ENCODE assay signal across 13 cellular contexts in genomic region chr10:63068246-63068645, GRCh38.
DNase-seq lines count a peak whose midpoint lies in the region; ATAC-seq, FAIRE-seq and TF ChIP-seq lines count a peak whose summit lies in the region.
"Had no signal": no experiment of that assay in that cellular context is flagged by ENCODE, and none has a peak within 500 bp of the region (broad histone marks: within the 10 kb centered on the region; RNA-seq: fewer than 3 reads in every experiment).

No MANE protein-coding gene starts in this region.

- no peaks in the 10 kb centered on the region for H3K36me3 Mint-ChIP-seq in stimulated activated naive B cell treated with anti-CD40 and anti-IgM and Interleukin-4, amounts not matched to agents 10 μg/mL and 1 μg/mL and 100 μg/mL, for 72 hours
- no peaks in the 10 kb centered on the region for H3K36me3 Mint-ChIP-seq in mesothelial cell of epicardium

- ATAC-seq in GM12878, result peak; percentile 85
- ATAC-seq in esophagus mucosa, result no peak
- no peak for ATAC-seq in stimulated activated naive B cell treated with anti-CD40 and anti-IgM and Interleukin-4, amounts not matched to agents 10 μg/mL and 1 μg/mL and 100 μg/mL, for 72 hours (replicated peaks)
- ATAC-seq: T-helper 17 cell had no signal

- in situ Hi-C loops in GM12878 (cut with MboI), result no loop called here

- no peak overlapping the region for H3K4me2 ChIP-seq in GM12878 (ENCODE audit: control insufficient read depth, insufficient read depth)

- BruUV-seq in GM12878 (replicated peaks; lab: Mats Ljungman, UMichigan), result no TSS peak

- RAD21 ChIA-PET in GM12878 (lab: Charles Lee; ENCODE audit: unreplicated experiment), result no interaction called here

- H3K27ac ChIP-seq in GM12878 (ENCODE audit: control insufficient read depth, insufficient read depth), result no peak overlapping the region
- H3K27ac ChIP-seq: C4-2B, ovary had no signal

- peaks cover 50 to 68% of the 10 kb centered on the region in 2 donors for H3K27me3 Mint-ChIP-seq in stimulated activated naive B cell treated with anti-CD40 and anti-IgM and Interleukin-4, amounts not matched to agents 10 μg/mL and 1 μg/mL and 100 μg/mL, for 72 hours
- peaks cover 22% of the 10 kb centered on the region for H3K27me3 Mint-ChIP-seq in mesothelial cell of epicardium (ENCODE audit: low read depth)

- no peak overlapping the region for H3K4me3 ChIP-seq in GM12878
- H3K4me3 ChIP-seq: ovary had no signal

- no peaks in the 10 kb centered on the region; a peak in 1 of 4 replicates for H3K27me3 ChIP-seq in GM12878 (replicated peaks in 1 of 2; ENCODE audit: control insufficient read depth in 2 of 2, insufficient read depth in 2 of 2, low read length in 1 of 2)
- H3K27me3 ChIP-seq: ovary had no signal

- TF ChIP-seq CTCF in GM12878 (IDR thresholded peaks at IDR 0.05 in 2 of 3, conservative IDR thresholded peaks at IDR 0.05 in 1 of 3; ENCODE audit: control insufficient read depth in 2 of 3, extremely low read depth in 1 of 3, insufficient read depth in 1 of 3, low read depth in 3 of 3, low read length in 3 of 3) (no peak), mesothelial cell of epicardium (IDR thresholded peaks at IDR 0.05; ENCODE audit: unreplicated experiment) (no peak)

- POLR2A ChIA-PET in GM12878 (lab: Charles Lee), result no interaction called here

- no peak for TF ChIP-seq POLR2A in GM12878 (IDR thresholded peaks at IDR 0.05; ENCODE audit: low read depth, low read length)

- H4K20me1 ChIP-seq in GM12878 (ENCODE audit: control insufficient read depth, insufficient read depth), result no peaks in the 10 kb centered on the region

- peaks cover 2 to 5% of the 10 kb centered on the region in 2 donors for H3K4me1 Mint-ChIP-seq in stimulated activated naive B cell treated with anti-CD40 and anti-IgM and Interleukin-4, amounts not matched to agents 10 μg/mL and 1 μg/mL and 100 μg/mL, for 72 hours
- H3K4me1 Mint-ChIP-seq in mesothelial cell of epicardium, result peaks cover 3% of the 10 kb centered on the region

- H3K79me2 ChIP-seq in GM12878 (ENCODE audit: control insufficient read depth, insufficient read depth, low read length), result no peaks in the 10 kb centered on the region

- SMC1A ChIA-PET in GM12878 (lab: Charles Lee; ENCODE audit: uncharacterized antibody, unreplicated experiment), result interaction anchor here (1.0 to 1.3 kb wide), 2 partner anchors 9 to 474 kb away, joined by 3 read pairs; no protein-coding TSS in a partner anchor

- H3K9me3 Mint-ChIP-seq in stimulated activated naive B cell treated with anti-CD40 and anti-IgM and Interleukin-4, amounts not matched to agents 10 μg/mL and 1 μg/mL and 100 μg/mL, for 72 hours, result no peaks in the 10 kb centered on the region
- H3K9me3 Mint-ChIP-seq in mesothelial cell of epicardium, result no peaks in the 10 kb centered on the region

- H2AFZ ChIP-seq in GM12878 (ENCODE audit: control insufficient read depth, low read depth, low read length), result no peak overlapping the region

- CTCF ChIA-PET in GM12878 (lab: Yijun Ruan, JAX), result no interaction called here

- WGBS in GM12878 (ENCODE audit: insufficient coverage, insufficient replicate concordance, low lambda C conversion rate, missing lambda C conversion rate), result 57% methylated on average over 7 of the region's 7 CpGs

- no peak overlapping the region for H3K27ac Mint-ChIP-seq in stimulated activated naive B cell treated with anti-CD40 and anti-IgM and Interleukin-4, amounts not matched to agents 10 μg/mL and 1 μg/mL and 100 μg/mL, for 72 hours
- no peak overlapping the region for H3K27ac Mint-ChIP-seq in mesothelial cell of epicardium
- H3K27ac Mint-ChIP-seq: T-helper 17 cell had no signal

- DNase-seq in stimulated activated CD4-positive, alpha-beta T cell treated with anti-CD3 and anti-CD28 coated beads, Interleukin-15, amount 100 ng/mL, for 24 hours, result peak; percentile 27
- no peak for DNase-seq in stimulated activated CD4-positive, alpha-beta T cell treated with anti-CD3 and anti-CD28 coated beads, Interleukin-4, amount 100 ng/mL, for 1 hour
- DNase-seq in MV-4-11 (lab: John Stamatoyannopoulos, UW) (peak; percentile 92), GM12878 (ENCODE audit: low read depth, low spot score) (no peak), mesothelial cell of epicardium (ENCODE audit: low spot score in 2 of 2, unreplicated experiment in 2 of 2) (no peak), DMS 273 treated with DMSO at 0.1 percent for 48 hours (lab: John Stamatoyannopoulos, UW) (no peak)
- no peak for DNase-seq in stimulated activated naive B cell treated with anti-CD40 and anti-IgM and Interleukin-4, amounts not matched to agents 10 μg/mL and 1 μg/mL and 100 μg/mL, for 72 hours
- DNase-seq: mesenchymal stem cell, NCI-H146, ovary, T-helper 17 cell had no signal

- TF ChIP-seq RAD21 in GM12878 (IDR thresholded peaks at IDR 0.05; ENCODE audit: insufficient read depth, low read depth, low read length), result no peak

- no peak for TF ChIP-seq EP300 in GM12878 (IDR thresholded peaks at IDR 0.05; ENCODE audit: borderline replicate concordance in 1 of 2, control insufficient read depth in 1 of 2, low read depth in 2 of 2, low read length in 2 of 2)

- H3K4me1 ChIP-seq in GM12878 (ENCODE audit: control insufficient read depth, insufficient read depth, low read length), result no peaks in the 10 kb centered on the region

- FAIRE-seq in GM12878 (lab: Jason Lieb, UNC), result no peak

- no peaks in the 10 kb centered on the region for H3K36me3 ChIP-seq in GM12878 (ENCODE audit: control insufficient read depth in 2 of 2, insufficient read depth in 2 of 2, low read length in 1 of 2)
- H3K36me3 ChIP-seq: ovary had no signal

- H3K9me3 ChIP-seq in GM12878 (replicated peaks; ENCODE audit: control insufficient read depth, insufficient read depth, low read length), result no peaks in the 10 kb centered on the region
- H3K9me3 ChIP-seq: ovary had no signal

- H3K9ac ChIP-seq in GM12878 (ENCODE audit: control insufficient read depth, insufficient read depth, low read length), result no peak overlapping the region

- H3K4me3 Mint-ChIP-seq in stimulated activated naive B cell treated with anti-CD40 and anti-IgM and Interleukin-4, amounts not matched to agents 10 μg/mL and 1 μg/mL and 100 μg/mL, for 72 hours, result no peak overlapping the region
- H3K4me3 Mint-ChIP-seq in mesothelial cell of epicardium, result no peak overlapping the region
- H3K4me3 Mint-ChIP-seq: T-helper 17 cell had no signal

- intact Hi-C loops in GM12878 (cut with micrococcal nuclease; ENCODE audit: unreplicated experiment), result no loop called here

TF ChIP-seq in GM12878, 131 proteins besides CTCF, POLR2A, EP300 and RAD21:
- TF ChIP-seq CEBPB (IDR thresholded peaks at IDR 0.05; ENCODE audit: borderline replicate concordance in 1 of 2, low read depth in 2 of 2, low read length in 2 of 2), result peak in 1 of 2 experiments; percentile 19; a peak in 1 of 4 replicates
- TF ChIP-seq, protein P1, sequence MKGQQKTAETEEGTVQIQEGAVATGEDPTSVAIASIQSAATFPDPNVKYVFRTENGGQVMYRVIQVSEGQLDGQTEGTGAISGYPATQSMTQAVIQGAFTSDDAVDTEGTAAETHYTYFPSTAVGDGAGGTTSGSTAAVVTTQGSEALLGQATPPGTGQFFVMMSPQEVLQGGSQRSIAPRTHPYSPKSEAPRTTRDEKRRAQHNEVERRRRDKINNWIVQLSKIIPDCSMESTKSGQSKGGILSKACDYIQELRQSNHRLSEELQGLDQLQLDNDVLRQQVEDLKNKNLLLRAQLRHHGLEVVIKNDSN (IDR thresholded peaks at IDR 0.05; ENCODE audit: borderline replicate concordance, extremely low read length, insufficient read depth, low read depth, low read length), result no peak
- no peak for TF ChIP-seq FOXK2 (IDR thresholded peaks at IDR 0.05)
- TF ChIP-seq NFXL1 (IDR thresholded peaks at IDR 0.05; ENCODE audit: borderline replicate concordance), result no peak
- TF ChIP-seq, protein P2, sequence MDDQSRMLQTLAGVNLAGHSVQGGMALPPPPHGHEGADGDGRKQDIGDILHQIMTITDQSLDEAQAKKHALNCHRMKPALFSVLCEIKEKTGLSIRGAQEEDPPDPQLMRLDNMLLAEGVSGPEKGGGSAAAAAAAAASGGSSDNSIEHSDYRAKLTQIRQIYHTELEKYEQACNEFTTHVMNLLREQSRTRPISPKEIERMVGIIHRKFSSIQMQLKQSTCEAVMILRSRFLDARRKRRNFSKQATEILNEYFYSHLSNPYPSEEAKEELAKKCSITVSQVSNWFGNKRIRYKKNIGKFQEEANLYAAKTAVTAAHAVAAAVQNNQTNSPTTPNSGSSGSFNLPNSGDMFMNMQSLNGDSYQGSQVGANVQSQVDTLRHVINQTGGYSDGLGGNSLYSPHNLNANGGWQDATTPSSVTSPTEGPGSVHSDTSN (IDR thresholded peaks at IDR 0.05; ENCODE audit: insufficient replicate concordance, low read depth, low read length), result no peak

Comparison
In these comparisons a context has a peak if more than half of its experiments do, and no peak if none do; other contexts are left out.
1. DNase-seq: peak in stimulated activated CD4-positive, alpha-beta T cell treated with anti-CD3 and anti-CD28 coated beads, Interleukin-15, amount 100 ng/mL, for 24 hours (single experiment) and MV-4-11 (single experiment); none in stimulated activated CD4-positive, alpha-beta T cell treated with anti-CD3 and anti-CD28 coated beads, Interleukin-4, amount 100 ng/mL, for 1 hour (single experiment), GM12878 (single experiment), stimulated activated naive B cell treated with anti-CD40 and anti-IgM and Interleukin-4, amounts not matched to agents 10 μg/mL and 1 μg/mL and 100 μg/mL, for 72 hours (single experiment), mesothelial cell of epicardium (0 of 2) and DMS 273 treated with DMSO at 0.1 percent for 48 hours (single experiment).